Comparison of ENCODE assay signal across 18 cellular contexts in the genomic region with DNA sequence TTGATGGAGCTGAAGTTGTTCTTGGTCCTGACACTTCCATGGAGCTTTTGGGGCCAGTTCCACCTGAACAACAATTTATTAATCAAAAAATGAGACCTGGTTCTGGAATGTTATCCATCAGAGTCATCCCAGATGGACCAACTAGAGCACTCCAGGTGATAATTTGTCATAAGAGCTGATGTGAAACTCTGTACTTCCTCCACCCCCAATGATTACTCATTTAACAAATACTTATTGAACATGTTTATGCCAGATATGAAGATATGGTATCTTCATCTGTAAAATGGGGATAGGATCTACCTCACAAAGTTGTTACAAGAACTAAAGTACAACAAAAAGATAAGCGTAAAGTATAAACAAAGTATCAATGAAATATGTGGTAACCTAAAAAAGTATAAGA.
"Had no signal": no experiment of that assay in that cellular context is flagged by ENCODE, and none has a peak within 500 bp of the region (broad histone marks: within the 10 kb centered on the region; RNA-seq: fewer than 3 reads in every experiment).

No MANE protein-coding gene starts in this region.

- H3K79me2 ChIP-seq: parathyroid adenoma had no signal

- H3K9me3 ChIP-seq: uterus had no signal

- H3K27me3 Mint-ChIP-seq: activated CD4-positive, alpha-beta memory T cell treated with anti-CD3 and anti-CD28 coated beads, Interleukin-2, amount 10 ng/mL, durations not matched to agents 7 days and 5 days; activated CD4-positive, alpha-beta T cell treated with anti-CD3 and anti-CD28 coated beads for 36 hours; brain had no signal

- H3K4me3 Mint-ChIP-seq: activated CD4-positive, alpha-beta memory T cell treated with anti-CD3 and anti-CD28 coated beads, Interleukin-2, amount 10 ng/mL, durations not matched to agents 7 days and 5 days; activated CD4-positive, alpha-beta T cell treated with anti-CD3 and anti-CD28 coated beads for 36 hours; activated T-helper 1 cell treated with anti-CD3 and anti-CD28 coated beads, Interleukin-12 subunit alpha, Interleukin-12 subunit beta, Interleukin-2, Interleukin-4 antibody, amounts not matched to agents 30 ng/mL and 10 ng/mL and 1 ng/mL, durations not matched to agents 14 hours and 24 hours and 36 hours; brain; neural crest cell had no signal

- H3K36me3 ChIP-seq: uterus had no signal

- H2AFZ ChIP-seq: parathyroid adenoma had no signal

- H3K27me3 ChIP-seq: gastroesophageal sphincter, uterus had no signal

- H3K27ac Mint-ChIP-seq: activated CD4-positive, alpha-beta memory T cell treated with anti-CD3 and anti-CD28 coated beads, Interleukin-2, amount 10 ng/mL, durations not matched to agents 7 days and 5 days; activated CD4-positive, alpha-beta T cell treated with anti-CD3 and anti-CD28 coated beads for 36 hours; activated T-helper 1 cell treated with anti-CD3 and anti-CD28 coated beads, Interleukin-12 subunit alpha, Interleukin-12 subunit beta, Interleukin-2, Interleukin-4 antibody, amounts not matched to agents 30 ng/mL and 10 ng/mL and 1 ng/mL, durations not matched to agents 14 hours and 24 hours and 36 hours; brain had no signal

- H3K9ac ChIP-seq: parathyroid adenoma had no signal

- ATAC-seq: activated CD4-positive, alpha-beta T cell treated with anti-CD3 and anti-CD28 coated beads for 36 hours; gastroesophageal sphincter; left ventricle myocardium superior had no signal

- DNase-seq: activated CD4-positive, alpha-beta memory T cell treated with anti-CD3 and anti-CD28 coated beads, Interleukin-2, amount 10 ng/mL, durations not matched to agents 7 days and 5 days; activated CD4-positive, alpha-beta T cell treated with anti-CD3 and anti-CD28 coated beads for 36 hours; activated CD8-positive, alpha-beta memory T cell treated with anti-CD3 and anti-CD28 coated beads, Interleukin-2, amount 50 U/mL, for 48 hours; activated naive CD4-positive, alpha-beta T cell treated with Interleukin-2 at 50 U/mL for 16 hours; amniotic stem cell; kidney; left ventricle myocardium superior; mesendoderm; retina; T-helper 9 cell; uterus had no signal

- FAIRE-seq: endothelial cell of umbilical vein, kidney had no signal

- H3K4me1 ChIP-seq: parathyroid adenoma, uterus had no signal

- H3K4me3 ChIP-seq: gastroesophageal sphincter, skin epidermis, uterus had no signal

- H3K27ac ChIP-seq: parathyroid adenoma, uterus had no signal
